In genomic region chr3:107407355-107407754, GRCh38 we compare ENCODE assay signal across 20 cellular contexts. TPM values are rescaled to one million over a fixed set of nuclear protein-coding genes. Genes with fewer than 3 reads are reported as not detected.
DNase-seq lines count a peak whose midpoint lies in the region; ATAC-seq and TF ChIP-seq lines count a peak whose summit lies in the region.
"Had no signal": no experiment of that assay in that cellular context is flagged by ENCODE, and none has a peak within 500 bp of the region (broad histone marks: within the 10 kb centered on the region; RNA-seq: fewer than 3 reads in every experiment).

No MANE protein-coding gene starts in this region.

- H3K27me3 ChIP-seq in Karpas-422 (ENCODE audit: low read length), result no peaks in the 10 kb centered on the region
- no peaks in the 10 kb centered on the region for H3K27me3 ChIP-seq in CD4-positive, alpha-beta T cell (ENCODE audit: control insufficient read depth, insufficient read depth, low read length)
- H3K27me3 ChIP-seq: BE2C; BLaER1 treated with 17β-estradiol and CSF1 and Interleukin-3, amounts not matched to agents 10 nM and 100 nM had no signal

- H3K4me1 ChIP-seq in Karpas-422 (ENCODE audit: low read length), result no peaks in the 10 kb centered on the region
- H3K4me1 ChIP-seq: A549, BE2C, Caco-2 had no signal

- CTCF ChIA-PET in CD4-positive, alpha-beta T cell (lab: Charles Lee), result no interaction called here

- ATAC-seq in GM18511 (IDR thresholded peaks at IDR 0.05; ENCODE audit: unreplicated experiment) (peak; percentile 50), GM19463 (IDR thresholded peaks at IDR 0.05; ENCODE audit: unreplicated experiment) (peak; percentile 54), HG03159 (IDR thresholded peaks at IDR 0.05; ENCODE audit: unreplicated experiment) (no peak), HG03097 (IDR thresholded peaks at IDR 0.05; ENCODE audit: low FRiP score, unreplicated experiment) (no peak)
- no peak for ATAC-seq in CD4-positive, alpha-beta T cell (ENCODE audit: poor library complexity)
- ATAC-seq: A549; CD8-positive, alpha-beta T cell had no signal

- H3K9me3 Mint-ChIP-seq in CD4-positive, alpha-beta T cell, result peaks cover 3% of the 10 kb centered on the region
- H3K9me3 Mint-ChIP-seq in CD14-positive monocyte, result peaks cover 9 to 23% (median 18%) of the 10 kb centered on the region in 7 donors

- DNase-seq in Karpas-422, result peak; percentile 33
- DNase-seq in erythroblast (lab: John Stamatoyannopoulos, UW), result peak; percentile 24 to 70
- DNase-seq in CD4-positive, alpha-beta T cell, result no peak
- no peak for DNase-seq in CD14-positive monocyte (ENCODE audit: low spot score)
- DNase-seq: 8988T; ACHN; AML-193; BE2C; Caco-2; CD8-positive, alpha-beta T cell; DMS153; DND-41; GOT3 had no signal

- peaks cover 11% of the 10 kb centered on the region; the same call in 1 of the 2 replicates for H3K9me3 ChIP-seq in Karpas-422 (ENCODE audit: low read length)
- H3K9me3 ChIP-seq in CD4-positive, alpha-beta T cell (ENCODE audit: control insufficient read depth, low read length), result peaks cover 16% of the 10 kb centered on the region
- H3K9me3 ChIP-seq: BE2C, Caco-2, HAP-1 had no signal

- intact Hi-C loops in CD4-positive, alpha-beta T cell (cut with DNase I, micrococcal nuclease), result no loop called here
- intact Hi-C loops in CD14-positive monocyte (cut with micrococcal nuclease), result no loop called here

- H3K27me3 Mint-ChIP-seq in CD4-positive, alpha-beta T cell, result no peaks in the 10 kb centered on the region
- peaks cover 0 to 2% (median 0%) of the 10 kb centered on the region in 3 donors for H3K27me3 Mint-ChIP-seq in CD14-positive monocyte (ENCODE audit: low read depth in 3 of 3)

- POLR2A ChIA-PET in CD4-positive, alpha-beta T cell (lab: Charles Lee), result no interaction called here

- no peak overlapping the region for H3K4me3 Mint-ChIP-seq in CD4-positive, alpha-beta T cell
- no peak overlapping the region for H3K4me3 Mint-ChIP-seq in CD14-positive monocyte
- H3K4me3 Mint-ChIP-seq: CD8-positive, alpha-beta T cell had no signal

- H3K4me3 ChIP-seq in Karpas-422 (ENCODE audit: low read length), result no peak overlapping the region
- H3K4me3 ChIP-seq: A549; BLaER1 treated with 17β-estradiol and CSF1 and Interleukin-3, amounts not matched to agents 10 nM and 100 nM; HAP-1 had no signal

- no peak overlapping the region for H2AFZ ChIP-seq in Karpas-422 (ENCODE audit: low read length)

- H3K4me1 Mint-ChIP-seq in CD4-positive, alpha-beta T cell (ENCODE audit: low read depth), result no peaks in the 10 kb centered on the region
- H3K4me1 Mint-ChIP-seq in CD14-positive monocyte, result no peaks in the 10 kb centered on the region

- no peak overlapping the region for H3K27ac Mint-ChIP-seq in CD4-positive, alpha-beta T cell
- peak overlapping the region in 1 of 7 donors; percentile 34 for H3K27ac Mint-ChIP-seq in CD14-positive monocyte
- H3K27ac Mint-ChIP-seq: CD8-positive, alpha-beta T cell had no signal

- H3K27ac ChIP-seq in Karpas-422 (ENCODE audit: low read length), result no peak overlapping the region
- H3K27ac ChIP-seq in CD4-positive, alpha-beta T cell (ENCODE audit: low read depth, low read length), result no peak overlapping the region
- H3K27ac ChIP-seq: A549; BLaER1 treated with 17β-estradiol and CSF1 and Interleukin-3, amounts not matched to agents 10 nM and 100 nM had no signal

- no peaks in the 10 kb centered on the region for H3K36me3 Mint-ChIP-seq in CD4-positive, alpha-beta T cell (ENCODE audit: low read depth)
- no peaks in the 10 kb centered on the region for H3K36me3 Mint-ChIP-seq in CD14-positive monocyte

- H3K9me2 ChIP-seq in Karpas-422 (replicated peaks; ENCODE audit: insufficient read depth, low read length), result no peaks in the 10 kb centered on the region

- no peak overlapping the region for H3K4me2 ChIP-seq in Karpas-422 (ENCODE audit: low read depth, low read length, poor library complexity, severe bottlenecking)
- H3K4me2 ChIP-seq: A549; BLaER1 treated with 17β-estradiol and CSF1 and Interleukin-3, amounts not matched to agents 10 nM and 100 nM had no signal

- H4K20me1 ChIP-seq in Karpas-422 (ENCODE audit: insufficient read depth, low read depth, low read length), result no peaks in the 10 kb centered on the region
- H4K20me1 ChIP-seq: BLaER1 treated with 17β-estradiol and CSF1 and Interleukin-3, amounts not matched to agents 10 nM and 100 nM had no signal

- 0 out of 2 replicates have a peak, but pooled peaks cover 4% of the 10 kb centered on the region for H3K36me3 ChIP-seq in Karpas-422 (ENCODE audit: insufficient read depth, low read length)
- H3K36me3 ChIP-seq: BE2C; BLaER1 treated with 17β-estradiol and CSF1 and Interleukin-3, amounts not matched to agents 10 nM and 100 nM; HAP-1 had no signal

- no peak for TF ChIP-seq CTCF in CD4-positive, alpha-beta T cell (IDR thresholded peaks at IDR 0.05)
- TF ChIP-seq CTCF in CD14-positive monocyte (IDR thresholded peaks at IDR 0.05), result no peak

- TF ChIP-seq POLR2A in erythroblast (IDR thresholded peaks at IDR 0.05; ENCODE audit: low read length), result no peak

- no peaks in the 10 kb centered on the region for H3K79me2 ChIP-seq in Karpas-422 (ENCODE audit: low read length)

- H3K9ac ChIP-seq in Karpas-422 (ENCODE audit: low read length), result no peak overlapping the region
- H3K9ac ChIP-seq: BLaER1 treated with 17β-estradiol and CSF1 and Interleukin-3, amounts not matched to agents 10 nM and 100 nM had no signal

RNA-seq across cellular contexts. Expression of gene CCDC54, which starts 30.1 kb away (rescaled TPM):
- not detected in 2 replicates for total RNA-seq in Karpas-422 (2014; rRNA removed; shearing (Covaris generic); ENCODE audit: low replicate concordance)
- total RNA-seq in CD4-positive, alpha-beta T cell, result not detected
- not detected for polyA plus RNA-seq in CD14-positive monocyte
- total RNA-seq: Caco-2; CD8-positive, alpha-beta T cell had no signal
- polyA plus RNA-seq: A549 had no signal

Comparison
In these comparisons a context has a peak if more than half of its experiments do, and no peak if none do; other contexts are left out.
1. ATAC-seq: peak in GM18511 (single experiment) and GM19463 (single experiment); none in HG03159 (single experiment), HG03097 (single experiment) and CD4-positive, alpha-beta T cell (single experiment).
2. DNase-seq: peak in Karpas-422 (single experiment) and erythroblast (2 of 2); none in CD4-positive, alpha-beta T cell (0 of 10) and CD14-positive monocyte (single experiment).